ENCODE assay signal across 1 cellular context in genomic region chr12:12725086-12725955, GRCh38.
TF ChIP-seq lines count a peak whose summit lies in the region.

No MANE protein-coding gene starts in this region.

TF ChIP-seq in HEK293, 187 proteins besides CTCF, POLR2A, EP300 and RAD21 (continued from another document and continues in another):
- TF ChIP-seq ZNF280D (tag by site-specific recombination; IDR thresholded peaks at IDR 0.05): no peak
- TF ChIP-seq ZNF394 (tag by site-specific recombination; IDR thresholded peaks at IDR 0.05; ENCODE audit: borderline replicate concordance): no peak
- TF ChIP-seq TSHZ1 (tag by site-specific recombination; IDR thresholded peaks at IDR 0.05; ENCODE audit: borderline replicate concordance): peak; percentile 54
- TF ChIP-seq ZSCAN5A (tag by site-specific recombination; IDR thresholded peaks at IDR 0.05): no peak
- TF ChIP-seq ZNF302 (tag by site-specific recombination; IDR thresholded peaks at IDR 0.05; ENCODE audit: low read depth): no peak
- no peak for TF ChIP-seq ZFP3 (tag by site-specific recombination; IDR thresholded peaks at IDR 0.05; ENCODE audit: low read depth)
- TF ChIP-seq KLF1 (tag by site-specific recombination; IDR thresholded peaks at IDR 0.05): peak; percentile 57
- no peak for TF ChIP-seq ZNF266 (tag by site-specific recombination; IDR thresholded peaks at IDR 0.05; ENCODE audit: low read depth)
- peak; percentile 97 for TF ChIP-seq ZSCAN4 (tag by site-specific recombination; IDR thresholded peaks at IDR 0.05)
- peak; percentile 64; the same call in 1 of the 2 replicates for TF ChIP-seq ZBTB6 (tag by site-specific recombination; IDR thresholded peaks at IDR 0.05)
- TF ChIP-seq OVOL3 (tag by site-specific recombination; IDR thresholded peaks at IDR 0.05): no peak
- TF ChIP-seq ZBTB8A (tag by site-specific recombination; IDR thresholded peaks at IDR 0.05): peak; percentile 99
- TF ChIP-seq ZNF449 (tag by site-specific recombination; IDR thresholded peaks at IDR 0.05): 0 out of 2 replicates have a peak, but pooled peaks have one; percentile 8
- TF ChIP-seq BCL11B (tag by site-specific recombination; IDR thresholded peaks at IDR 0.05; ENCODE audit: low read depth): peak; percentile 85
- peak; percentile 74 for TF ChIP-seq ZFHX2 (tag by site-specific recombination; conservative IDR thresholded peaks at IDR 0.05)
- TF ChIP-seq ZNF175 (tag by site-specific recombination; IDR thresholded peaks at IDR 0.05): no peak
- no peak for TF ChIP-seq ZNF704 (tag by site-specific recombination; IDR thresholded peaks at IDR 0.05)
- no peak for TF ChIP-seq ZNF132 (tag by site-specific recombination; IDR thresholded peaks at IDR 0.05; ENCODE audit: borderline replicate concordance)
- no peak for TF ChIP-seq ZNF112 (tag by site-specific recombination; IDR thresholded peaks at IDR 0.05)
- peak; percentile 86 for TF ChIP-seq SP3 (tag by site-specific recombination; IDR thresholded peaks at IDR 0.05)
- no peak for TF ChIP-seq GLI2 (tag by site-specific recombination; IDR thresholded peaks at IDR 0.05; ENCODE audit: borderline replicate concordance, low read depth)
- no peak for TF ChIP-seq ZNF311 (tag by site-specific recombination; IDR thresholded peaks at IDR 0.05; ENCODE audit: borderline replicate concordance)
- no peak for TF ChIP-seq ZNF426 (tag by site-specific recombination; IDR thresholded peaks at IDR 0.05)
- TF ChIP-seq ZXDB (tag by site-specific recombination; IDR thresholded peaks at IDR 0.05): peak; percentile 67
- no peak for TF ChIP-seq AEBP2 (tag by site-specific recombination; IDR thresholded peaks at IDR 0.05; ENCODE audit: borderline replicate concordance)
- no peak for TF ChIP-seq ZNF223 (tag by site-specific recombination; IDR thresholded peaks at IDR 0.05)
- TF ChIP-seq ZNF423 (tag by site-specific recombination; IDR thresholded peaks at IDR 0.05): no peak
- no peak for TF ChIP-seq ZNF529 (tag by site-specific recombination; IDR thresholded peaks at IDR 0.05; ENCODE audit: insufficient replicate concordance)
- TF ChIP-seq ZNF677 (tag by site-specific recombination; IDR thresholded peaks at IDR 0.05): no peak
- TF ChIP-seq ZNF561 (tag by site-specific recombination; IDR thresholded peaks at IDR 0.05; ENCODE audit: borderline replicate concordance): peak; percentile 85; the same call in 1 of the 2 replicates
- TF ChIP-seq GLIS1 (tag by site-specific recombination; IDR thresholded peaks at IDR 0.05): peak; percentile 83
- no peak for TF ChIP-seq FEZF1 (tag by site-specific recombination; IDR thresholded peaks at IDR 0.05)
- TF ChIP-seq HOXA7 (CRISPR knock-in tag; IDR thresholded peaks at IDR 0.05; ENCODE audit: borderline replicate concordance): no peak
- peak; percentile 45; the same call in 1 of the 2 replicates for TF ChIP-seq ZBTB11 (tag by site-specific recombination; conservative IDR thresholded peaks at IDR 0.05; ENCODE audit: low read depth)
- peak; percentile 55; the same call in 1 of the 2 replicates for TF ChIP-seq ZBTB44 (tag by site-specific recombination; IDR thresholded peaks at IDR 0.05)
- TF ChIP-seq ZNF530 (tag by site-specific recombination; IDR thresholded peaks at IDR 0.05; ENCODE audit: low read depth): no peak
- peak; percentile 89 for TF ChIP-seq KLF10 (tag by site-specific recombination; IDR thresholded peaks at IDR 0.05)
- TF ChIP-seq ZNF391 (tag by site-specific recombination; IDR thresholded peaks at IDR 0.05; ENCODE audit: borderline replicate concordance, low read depth): 0 out of 2 replicates have a peak, but pooled peaks have one; percentile 7
